In the genomic region with DNA sequence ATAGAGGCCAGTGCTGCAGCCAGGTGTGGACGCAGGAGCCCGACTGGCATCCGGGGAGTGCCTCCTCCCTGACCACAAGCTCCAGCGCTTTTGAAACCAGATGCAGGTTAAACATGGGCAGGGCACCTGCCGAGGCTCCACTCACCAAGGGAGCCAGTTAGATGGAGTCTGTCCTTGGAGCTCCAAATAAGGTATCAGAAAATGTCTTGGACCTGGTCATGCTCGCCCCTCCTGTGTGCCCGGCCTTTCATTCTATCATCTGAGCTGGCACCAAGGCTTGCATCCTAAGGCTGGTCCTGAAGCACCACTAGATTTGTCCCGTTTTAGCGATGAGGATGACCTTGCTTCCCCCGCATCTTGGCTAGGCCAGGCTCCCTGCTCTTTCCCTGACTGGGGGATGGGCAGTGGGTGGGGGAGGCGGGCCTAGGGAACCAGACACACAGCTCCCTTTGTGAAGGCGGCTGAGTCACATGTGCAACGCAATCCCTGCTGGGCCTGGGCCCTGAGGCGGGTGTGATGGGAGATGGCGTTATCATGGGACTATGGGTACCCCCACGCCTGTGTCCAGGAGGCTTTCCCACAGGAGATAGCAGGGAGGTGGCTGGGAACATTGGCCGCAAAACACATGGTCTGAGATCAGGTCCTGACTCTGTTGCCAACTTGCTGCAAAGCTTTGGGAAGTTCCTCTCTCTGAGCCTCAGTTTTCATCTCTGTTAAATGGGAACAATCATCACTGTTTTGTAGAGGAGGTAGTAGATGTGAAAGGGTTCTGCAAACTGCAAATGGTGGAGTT, we compare ENCODE assay signal across 8 cellular contexts. TPM values are rescaled to one million over a fixed set of nuclear protein-coding genes. Genes with fewer than 3 reads are reported as not detected.
A peak's percentile ranks its signal among the peaks of the same experiment; 100 is the strongest.
DNase-seq lines count a peak whose midpoint lies in the region; TF ChIP-seq lines count a peak whose summit lies in the region.

No MANE protein-coding gene starts in this region.

- H3K9me3 ChIP-seq in PC-9 (ENCODE audit: insufficient read depth, low read depth) (no peaks in the 10 kb centered on the region), Karpas-422 (ENCODE audit: low read length) (no peaks in the 10 kb centered on the region)

- intact Hi-C loops in PC-9 (cut with micrococcal nuclease; ENCODE audit: unreplicated experiment), result loop anchor here (1.0 to 5.0 kb wide), 4 partner anchors 20 to 194 kb away; no protein-coding TSS in a partner anchor

- H3K4me2 ChIP-seq in PC-9, result peak overlapping the region; percentile 90
- H3K4me2 ChIP-seq in Karpas-422 (ENCODE audit: low read depth, low read length, poor library complexity, severe bottlenecking), result no peak overlapping the region

- CTCF ChIA-PET in PC-9 (lab: Charles Lee), result interaction anchor here (0.6 to 1.3 kb wide), 4 partner anchors 20 to 45 kb away, joined by 3 to 4 read pairs (median 4); partner anchors contain the start of gene ADGRG3

- BruUV-seq in PC-9 (replicated peaks; lab: Mats Ljungman, UMichigan), result TSS peak; percentile 23

- POLR2A ChIA-PET in PC-9 (lab: Charles Lee; ENCODE audit: unreplicated experiment), result interaction anchor here (0.6 to 0.7 kb wide), 6 partner anchors 20 to 811 kb away, joined by 3 to 7 read pairs (median 3); no protein-coding TSS in a partner anchor

- peaks cover 79% of the 10 kb centered on the region for H3F3A ChIP-seq in PC-9 (ENCODE audit: insufficient read depth, low read depth)

- H3K36me3 ChIP-seq in PC-9 (ENCODE audit: low read depth), result no peaks in the 10 kb centered on the region
- no peaks in the 10 kb centered on the region for H3K36me3 ChIP-seq in Karpas-422 (ENCODE audit: insufficient read depth, low read length)

- H3K27ac ChIP-seq in PC-9, result peak overlapping the region; percentile 92
- no peak overlapping the region for H3K27ac ChIP-seq in Karpas-422 (ENCODE audit: low read length)

- DNase-seq in EL (peak; percentile 28), PC-9 (peak; percentile 89 to 93), fibroblast of pulmonary artery (ENCODE audit: low read depth) (peak; percentile 96), pons (ENCODE audit: low spot score) (peak; percentile 91), GM03348 (ENCODE audit: low spot score) (no peak), NCI-H774 (lab: John Stamatoyannopoulos, UW) (no peak), Karpas-422 (no peak)
- no peak for DNase-seq in activated CD4-positive, alpha-beta T cell treated with anti-CD3 and anti-CD28 coated beads, Interleukin-2, amount 50 U/mL, for 48 hours

- H3K79me2 ChIP-seq in PC-9 (ENCODE audit: low read depth) (peaks cover 63% of the 10 kb centered on the region), Karpas-422 (ENCODE audit: low read length) (no peaks in the 10 kb centered on the region)

- no peak overlapping the region for H2AFZ ChIP-seq in PC-9
- no peak overlapping the region for H2AFZ ChIP-seq in Karpas-422 (ENCODE audit: low read length)

- no peaks in the 10 kb centered on the region for H4K20me1 ChIP-seq in PC-9 (ENCODE audit: insufficient read depth)
- H4K20me1 ChIP-seq in Karpas-422 (ENCODE audit: insufficient read depth, low read depth, low read length), result no peaks in the 10 kb centered on the region

- no peak overlapping the region for H3K9ac ChIP-seq in Karpas-422 (ENCODE audit: low read length)

- H3K9me2 ChIP-seq in PC-9 (ENCODE audit: insufficient read depth), result no peaks in the 10 kb centered on the region
- no peaks in the 10 kb centered on the region for H3K9me2 ChIP-seq in Karpas-422 (replicated peaks; ENCODE audit: insufficient read depth, low read length)

- H3K4me3 ChIP-seq in PC-9 (peak overlapping the region; percentile 25; the same call in 1 of the 2 replicates), fibroblast of pulmonary artery (replicated peaks; ENCODE audit: low read depth, low read length) (no peak overlapping the region), Karpas-422 (ENCODE audit: low read length) (no peak overlapping the region)

- TF ChIP-seq CTCF in PC-9 (conservative IDR thresholded peaks at IDR 0.05), result no peak
- no peak for TF ChIP-seq CTCF in fibroblast of pulmonary artery (IDR thresholded peaks at IDR 0.05; ENCODE audit: low read length, missing control alignments)

- H3K27me3 ChIP-seq in PC-9 (ENCODE audit: insufficient read depth, low read depth), result no peaks in the 10 kb centered on the region
- no peaks in the 10 kb centered on the region for H3K27me3 ChIP-seq in Karpas-422 (ENCODE audit: low read length)

- H3K4me1 ChIP-seq in PC-9 (replicated peaks; ENCODE audit: insufficient read depth), result peaks cover 86% of the 10 kb centered on the region
- no peaks in the 10 kb centered on the region for H3K4me1 ChIP-seq in Karpas-422 (ENCODE audit: low read length)

RNA-seq across cellular contexts. Expression of gene ADGRG1, which starts 5.0 kb away (rescaled TPM):
- 105 and 131 TPM in 2 replicates for total RNA-seq in PC-9 (2021)
- total RNA-seq in Karpas-422 (2014; rRNA removed; shearing (Covaris generic); ENCODE audit: low replicate concordance), result not detected in 2 replicates

RNA-seq across cellular contexts. Expression of gene ADGRG3, which starts 44.7 kb away (rescaled TPM):
- total RNA-seq in PC-9 (2021), result 0.25 TPM in 1 of 2 replicates, not detected in the other
- not detected in 2 replicates for total RNA-seq in Karpas-422 (2014; rRNA removed; shearing (Covaris generic); ENCODE audit: low replicate concordance)

Comparison
In these comparisons a context has a peak if more than half of its experiments do, and no peak if none do; other contexts are left out.
1. DNase-seq: peak in EL (single experiment), PC-9 (2 of 2), fibroblast of pulmonary artery (single experiment) and pons (single experiment); none in GM03348 (single experiment), NCI-H774 (single experiment), activated CD4-positive, alpha-beta T cell treated with anti-CD3 and anti-CD28 coated beads, Interleukin-2, amount 50 U/mL, for 48 hours (0 of 2) and Karpas-422 (single experiment).
2. RNA of gene ADGRG1, which starts 5.0 kb away (total RNA-seq): 105 to 131 TPM in PC-9; not detected in Karpas-422; every median in the first group is over 100 times any median in the second.